ENCODE assay signal across 8 cellular contexts in the genomic region with DNA sequence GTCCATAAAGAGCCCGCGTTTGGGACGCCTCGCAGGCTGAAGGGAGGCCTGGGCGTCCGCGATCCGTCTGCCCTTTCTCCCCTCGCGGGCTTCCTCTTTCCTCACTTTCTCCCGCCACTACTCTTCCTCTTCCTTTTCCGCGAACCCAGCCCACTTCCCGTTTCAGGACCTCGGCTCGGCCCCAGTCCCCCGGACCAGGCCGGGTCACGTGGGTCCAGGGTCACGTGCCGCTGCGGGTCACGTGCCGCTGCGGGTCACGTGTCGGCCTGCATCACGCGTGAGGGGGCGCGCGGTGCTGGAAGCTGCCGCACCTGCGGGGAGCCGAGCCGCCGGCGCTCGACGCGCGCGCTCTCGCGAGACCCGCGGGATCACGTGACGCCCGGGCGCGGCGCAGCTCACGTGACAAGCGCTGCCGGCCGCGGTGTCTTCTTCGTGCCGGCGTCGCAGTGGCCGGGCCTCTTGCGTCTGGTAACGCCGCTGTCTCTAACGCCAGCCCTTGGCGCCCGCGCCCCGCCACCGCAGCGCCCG. TPM values are rescaled to one million over a fixed set of nuclear protein-coding genes. Genes with fewer than 3 reads are reported as not detected.
A peak's percentile ranks its signal among the peaks of the same experiment; 100 is the strongest.
DNase-seq lines count a peak whose midpoint lies in the region; ATAC-seq and TF ChIP-seq lines count a peak whose summit lies in the region.

A gene with protein sequence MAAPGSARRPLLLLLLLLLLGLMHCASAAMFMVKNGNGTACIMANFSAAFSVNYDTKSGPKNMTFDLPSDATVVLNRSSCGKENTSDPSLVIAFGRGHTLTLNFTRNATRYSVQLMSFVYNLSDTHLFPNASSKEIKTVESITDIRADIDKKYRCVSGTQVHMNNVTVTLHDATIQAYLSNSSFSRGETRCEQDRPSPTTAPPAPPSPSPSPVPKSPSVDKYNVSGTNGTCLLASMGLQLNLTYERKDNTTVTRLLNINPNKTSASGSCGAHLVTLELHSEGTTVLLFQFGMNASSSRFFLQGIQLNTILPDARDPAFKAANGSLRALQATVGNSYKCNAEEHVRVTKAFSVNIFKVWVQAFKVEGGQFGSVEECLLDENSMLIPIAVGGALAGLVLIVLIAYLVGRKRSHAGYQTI (plus strand): TSS at position 398 of the 528 bp plus-strand sequence. CDS start 196 bp downstream, outside the sequence.

- no peaks in the 10 kb centered on the region for H3K4me1 ChIP-seq in prostate gland (replicated peaks)

- peak; percentile 48 for DNase-seq in NCI-H187 treated with DMSO at 0.1 percent for 48 hours (lab: John Stamatoyannopoulos, UW)
- DNase-seq in T-helper 2 cell: peak; percentile 97 to 99 (median 99)
- peak; percentile 100 for DNase-seq in left ventricle myocardium superior
- peak; percentile 94 for DNase-seq in prostate gland (ENCODE audit: low spot score)
- peak; percentile 98 for DNase-seq in ureter (ENCODE audit: low spot score)

- H3K9me3 ChIP-seq in prostate gland: no peaks in the 10 kb centered on the region

- TF ChIP-seq POLR2A in prostate gland (IDR thresholded peaks at IDR 0.05): peak; percentile 56

- H3K27me3 ChIP-seq in prostate gland (replicated peaks; ENCODE audit: insufficient read depth): no peaks in the 10 kb centered on the region

- intact Hi-C loops in left ventricle myocardium superior (cut with micrococcal nuclease): no loop called here
- intact Hi-C loops in prostate gland (cut with DNase I): loop anchor here (5.0 to 10.0 kb wide), 2 partner anchors 90 to 142 kb away; a partner anchor contains a TSS

- peak within 1 kb of the TSS; percentile 90 for H3K4me3 ChIP-seq in prostate gland

- ATAC-seq in GM18502 (IDR thresholded peaks at IDR 0.05; ENCODE audit: poor library complexity, unreplicated experiment): peak; percentile 83
- ATAC-seq in HG02943 (IDR thresholded peaks at IDR 0.05; ENCODE audit: low read depth, unreplicated experiment): peak; percentile 71
- peak; percentile 96 for ATAC-seq in left ventricle myocardium superior

- WGBS in prostate gland: under 1% methylated on average over 63 of the region's 74 CpGs

- peak in 2 of 4 experiments; percentile 24 to 33 for TF ChIP-seq CTCF in prostate gland (IDR thresholded peaks at IDR 0.05)

- no peaks in the 10 kb centered on the region for H3K36me3 ChIP-seq in prostate gland

- peak within 1 kb of the TSS; percentile 94 for H3K27ac ChIP-seq in angular gyrus (ENCODE audit: low read depth, low read length)
- peak within 1 kb of the TSS; percentile 83 to 86 for H3K27ac ChIP-seq in prostate gland

RNA-seq across cellular contexts. Expression of the gene that starts here (rescaled TPM):
- 98.6 TPM for total RNA-seq in left ventricle myocardium superior
- 100 to 1,000 TPM; 214 to 246 TPM for total RNA-seq in prostate gland
- 223 TPM for total RNA-seq in ureter

Comparison
In these comparisons a context has a peak if more than half of its experiments do, and no peak if none do; other contexts are left out.
1. Peak in every context shown above with its lines: DNase-seq, ATAC-seq, H3K4me3 ChIP-seq and H3K27ac ChIP-seq.
2. DNase-seq: peak in every context shown above with its lines; median percentile 100 in left ventricle myocardium superior; 99 in T-helper 2 cell; 98 in ureter; 94 in prostate gland; 48 in NCI-H187 treated with DMSO at 0.1 percent for 48 hours.